In the genomic region with DNA sequence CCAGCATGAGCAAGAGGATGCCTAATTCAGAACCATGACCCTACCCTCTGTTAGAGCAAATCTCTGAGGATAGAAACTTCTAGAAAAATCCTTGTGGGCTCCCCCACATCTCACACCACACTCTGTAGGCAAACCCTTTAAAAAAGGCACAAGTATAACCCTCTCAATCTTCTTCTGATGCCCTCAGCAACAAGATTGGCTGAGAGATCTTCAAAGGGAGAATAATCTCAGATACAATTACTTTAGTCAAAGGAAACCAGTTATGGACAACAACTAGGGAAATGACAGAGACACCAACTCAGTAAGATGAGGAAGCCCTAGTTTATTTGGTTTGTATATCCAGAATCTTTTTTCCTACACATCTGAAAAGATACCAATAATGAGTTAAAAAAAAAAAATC, we compare ENCODE assay signal across 9 cellular contexts. TPM values are rescaled to one million over a fixed set of nuclear protein-coding genes. Genes with fewer than 3 reads are reported as not detected.
A peak's percentile ranks its signal among the peaks of the same experiment; 100 is the strongest.
DNase-seq lines count a peak whose midpoint lies in the region; ATAC-seq and TF ChIP-seq lines count a peak whose summit lies in the region.
"Had no signal": no experiment of that assay in that cellular context is flagged by ENCODE, and none has a peak within 500 bp of the region (broad histone marks: within the 10 kb centered on the region; RNA-seq: fewer than 3 reads in every experiment).

No MANE protein-coding gene starts in this region.

- DNase-seq in stimulated activated naive CD8-positive, alpha-beta T cell treated with anti-CD3 and anti-CD28 coated beads, Interleukin-15, Interleukin-2, amounts not matched to agents 100 U/mL and 50 U/mL, for 24 hours = no peak
- no peak for DNase-seq in activated naive CD8-positive, alpha-beta T cell treated with anti-CD3 and anti-CD28 coated beads, Interleukin-2, amount 50 U/mL, for 24 hours
- no peak for DNase-seq in naive thymus-derived CD4-positive, alpha-beta T cell
- DNase-seq in vagina (ENCODE audit: extremely low spot score in 2 of 2) (no peak), UCSD-AML1 (lab: John Stamatoyannopoulos, UW; ENCODE audit: unreplicated experiment) (no peak), neural progenitor cell (ENCODE audit: low spot score) (no peak)
- DNase-seq: anterior cingulate cortex had no signal

- no peaks in the 10 kb centered on the region for H3K36me3 ChIP-seq in naive thymus-derived CD4-positive, alpha-beta T cell (ENCODE audit: control insufficient read depth in 2 of 3, insufficient read depth in 3 of 3, low read length in 3 of 3)
- H3K36me3 ChIP-seq in vagina (no peaks in the 10 kb centered on the region), neural progenitor cell (no peaks in the 10 kb centered on the region)

- H4K20me1 ChIP-seq in neural progenitor cell (ENCODE audit: low read depth) = no peaks in the 10 kb centered on the region

- no peak for TF ChIP-seq POLR2A in vagina (IDR thresholded peaks at IDR 0.05)

- no peaks in the 10 kb centered on the region for H3K9me3 Mint-ChIP-seq in stimulated activated naive CD8-positive, alpha-beta T cell treated with anti-CD3 and anti-CD28 coated beads, Interleukin-15, Interleukin-2, amounts not matched to agents 100 ng/mL and 50 ng/mL, for 24 hours
- peaks cover 5% of the 10 kb centered on the region for H3K9me3 Mint-ChIP-seq in activated naive CD8-positive, alpha-beta T cell treated with anti-CD3 and anti-CD28 coated beads, Interleukin-2, amount 50 U/mL, for 24 hours
- H3K9me3 Mint-ChIP-seq in naive thymus-derived CD4-positive, alpha-beta T cell = peaks cover 0 to 10% (median 0%) of the 10 kb centered on the region in 11 donors
- H3K9me3 Mint-ChIP-seq in neural progenitor cell = peaks cover 5% of the 10 kb centered on the region

- H3K4me3 Mint-ChIP-seq in stimulated activated naive CD8-positive, alpha-beta T cell treated with anti-CD3 and anti-CD28 coated beads, Interleukin-15, Interleukin-2, amounts not matched to agents 100 ng/mL and 50 ng/mL, for 24 hours = no peak overlapping the region
- no peak overlapping the region for H3K4me3 Mint-ChIP-seq in activated naive CD8-positive, alpha-beta T cell treated with anti-CD3 and anti-CD28 coated beads, Interleukin-2, amount 50 U/mL, for 24 hours
- H3K4me3 Mint-ChIP-seq in naive thymus-derived CD4-positive, alpha-beta T cell = no peak overlapping the region
- no peak overlapping the region for H3K4me3 Mint-ChIP-seq in neural progenitor cell

- H3K27ac Mint-ChIP-seq in stimulated activated naive CD8-positive, alpha-beta T cell treated with anti-CD3 and anti-CD28 coated beads, Interleukin-15, Interleukin-2, amounts not matched to agents 100 ng/mL and 50 ng/mL, for 24 hours = peak overlapping the region; percentile 89
- peak overlapping the region; percentile 88 for H3K27ac Mint-ChIP-seq in activated naive CD8-positive, alpha-beta T cell treated with anti-CD3 and anti-CD28 coated beads, Interleukin-2, amount 50 U/mL, for 24 hours
- H3K27ac Mint-ChIP-seq in naive thymus-derived CD4-positive, alpha-beta T cell = peak overlapping the region in 5 of 9 donors; percentile 34 to 95 (median 52)
- H3K27ac Mint-ChIP-seq in neural progenitor cell = no peak overlapping the region

- TF ChIP-seq CTCF in vagina (IDR thresholded peaks at IDR 0.05) (no peak), neural progenitor cell (IDR thresholded peaks at IDR 0.05) (no peak)

- H3K79me2 ChIP-seq in neural progenitor cell (ENCODE audit: low read depth) = no peaks in the 10 kb centered on the region

- H3F3A ChIP-seq in neural progenitor cell (ENCODE audit: low read depth) = peaks cover 9% of the 10 kb centered on the region

- peaks cover 65% of the 10 kb centered on the region for H3K4me1 Mint-ChIP-seq in stimulated activated naive CD8-positive, alpha-beta T cell treated with anti-CD3 and anti-CD28 coated beads, Interleukin-15, Interleukin-2, amounts not matched to agents 100 ng/mL and 50 ng/mL, for 24 hours (ENCODE audit: low read depth)
- H3K4me1 Mint-ChIP-seq in activated naive CD8-positive, alpha-beta T cell treated with anti-CD3 and anti-CD28 coated beads, Interleukin-2, amount 50 U/mL, for 24 hours = peaks cover 64% of the 10 kb centered on the region
- H3K4me1 Mint-ChIP-seq in naive thymus-derived CD4-positive, alpha-beta T cell = peaks cover 4 to 67% (median 32%) of the 10 kb centered on the region in 7 donors
- H3K4me1 Mint-ChIP-seq in neural progenitor cell = peaks cover 21% of the 10 kb centered on the region

- intact Hi-C loops in naive thymus-derived CD4-positive, alpha-beta T cell (cut with micrococcal nuclease) = loop anchor here in 1 of 2 donors (2.0 kb wide), 1 partner anchor 23 kb away; no protein-coding TSS in a partner anchor
- intact Hi-C loops in vagina (cut with DNase I) = no loop called here

- H3K27me3 ChIP-seq in naive thymus-derived CD4-positive, alpha-beta T cell (ENCODE audit: control insufficient read depth in 2 of 2, insufficient read depth in 2 of 2, low read length in 2 of 2) = no peaks in the 10 kb centered on the region
- H3K27me3 ChIP-seq in vagina = no peaks in the 10 kb centered on the region
- no peaks in the 10 kb centered on the region for H3K27me3 ChIP-seq in neural progenitor cell

- H3K9me3 ChIP-seq in naive thymus-derived CD4-positive, alpha-beta T cell (ENCODE audit: control insufficient read depth in 2 of 3, low read length in 3 of 3) = no peaks in the 10 kb centered on the region
- H3K9me3 ChIP-seq in vagina = no peaks in the 10 kb centered on the region
- H3K9me3 ChIP-seq in neural progenitor cell (ENCODE audit: low read depth) = no peaks in the 10 kb centered on the region

- H3K4me2 ChIP-seq in neural progenitor cell = no peak overlapping the region

- H3K36me3 Mint-ChIP-seq in stimulated activated naive CD8-positive, alpha-beta T cell treated with anti-CD3 and anti-CD28 coated beads, Interleukin-15, Interleukin-2, amounts not matched to agents 100 ng/mL and 50 ng/mL, for 24 hours (ENCODE audit: low read depth) = no peaks in the 10 kb centered on the region
- no peaks in the 10 kb centered on the region for H3K36me3 Mint-ChIP-seq in activated naive CD8-positive, alpha-beta T cell treated with anti-CD3 and anti-CD28 coated beads, Interleukin-2, amount 50 U/mL, for 24 hours (ENCODE audit: low read depth)
- peaks cover 0 to 29% (median 0%) of the 10 kb centered on the region in 5 donors for H3K36me3 Mint-ChIP-seq in naive thymus-derived CD4-positive, alpha-beta T cell
- no peaks in the 10 kb centered on the region for H3K36me3 Mint-ChIP-seq in neural progenitor cell

- CTCF ChIA-PET in naive thymus-derived CD4-positive, alpha-beta T cell (lab: Charles Lee) = no interaction called here

- H3K4me1 ChIP-seq in naive thymus-derived CD4-positive, alpha-beta T cell (ENCODE audit: control insufficient read depth in 2 of 2, insufficient read depth in 2 of 2, low read length in 2 of 2) = peaks cover 9 to 13% of the 10 kb centered on the region in 2 donors
- H3K4me1 ChIP-seq in vagina (peaks cover 48% of the 10 kb centered on the region), neural progenitor cell (peaks cover 2% of the 10 kb centered on the region)

- H2AFZ ChIP-seq in neural progenitor cell (replicated peaks) = no peak overlapping the region

- H3K27me3 Mint-ChIP-seq in stimulated activated naive CD8-positive, alpha-beta T cell treated with anti-CD3 and anti-CD28 coated beads, Interleukin-15, Interleukin-2, amounts not matched to agents 100 ng/mL and 50 ng/mL, for 24 hours = no peaks in the 10 kb centered on the region
- no peaks in the 10 kb centered on the region for H3K27me3 Mint-ChIP-seq in activated naive CD8-positive, alpha-beta T cell treated with anti-CD3 and anti-CD28 coated beads, Interleukin-2, amount 50 U/mL, for 24 hours
- no peaks in the 10 kb centered on the region for H3K27me3 Mint-ChIP-seq in naive thymus-derived CD4-positive, alpha-beta T cell
- H3K27me3 Mint-ChIP-seq in neural progenitor cell (ENCODE audit: insufficient read depth, low read depth) = peaks cover 2% of the 10 kb centered on the region

- ATAC-seq in stimulated activated naive CD8-positive, alpha-beta T cell treated with anti-CD3 and anti-CD28 coated beads, Interleukin-15, Interleukin-2, amounts not matched to agents 100 U/mL and 50 U/mL, for 24 hours = no peak
- no peak for ATAC-seq in activated naive CD8-positive, alpha-beta T cell treated with anti-CD3 and anti-CD28 coated beads, Interleukin-2, amount 50 U/mL, for 24 hours
- ATAC-seq in naive thymus-derived CD4-positive, alpha-beta T cell = no peak
- no peak for ATAC-seq in GM18858 (IDR thresholded peaks at IDR 0.05; ENCODE audit: unreplicated experiment)

- no peak overlapping the region for H3K4me3 ChIP-seq in naive thymus-derived CD4-positive, alpha-beta T cell (ENCODE audit: low read length)
- H3K4me3 ChIP-seq in vagina (no peak overlapping the region), neural progenitor cell (no peak overlapping the region)

- no peak overlapping the region for H3K27ac ChIP-seq in naive thymus-derived CD4-positive, alpha-beta T cell (ENCODE audit: low read depth, low read length)
- H3K27ac ChIP-seq in vagina (peak overlapping the region; percentile 87), neural progenitor cell (no peak overlapping the region)

- POLR2A ChIA-PET in naive thymus-derived CD4-positive, alpha-beta T cell (lab: Charles Lee) = no interaction called here

- no peak overlapping the region for H3K9ac ChIP-seq in neural progenitor cell

RNA-seq across cellular contexts. Expression of a gene that starts 49.2 kb away (rescaled TPM):
- 100 to 1,000 TPM in 1 of 5 experiments, under 1 TPM in 2, not detected in 2; 0.64 to 260 (median 0.98) TPM for total RNA-seq in naive thymus-derived CD4-positive, alpha-beta T cell
- polyA plus RNA-seq in naive thymus-derived CD4-positive, alpha-beta T cell = not detected
- total RNA-seq in vagina = 0.49 TPM
- 0.21 and 0.50 TPM in 2 replicates for total RNA-seq in neural progenitor cell (ENCODE audit: low replicate concordance)
